ENCODE assay signal across 18 cellular contexts in genomic region chr1:41475346-41475745, GRCh38. TPM values are rescaled to one million over a fixed set of nuclear protein-coding genes. Genes with fewer than 3 reads are reported as not detected.
DNase-seq lines count a peak whose midpoint lies in the region; ATAC-seq and TF ChIP-seq lines count a peak whose summit lies in the region.
"Had no signal": no experiment of that assay in that cellular context is flagged by ENCODE, and none has a peak within 500 bp of the region (broad histone marks: within the 10 kb centered on the region; RNA-seq: fewer than 3 reads in every experiment).

No MANE protein-coding gene starts in this region.

- H3K4me1 Mint-ChIP-seq in mesothelial cell of epicardium (peaks cover 71% of the 10 kb centered on the region), chondrocyte (ENCODE audit: low read depth) (peaks cover 52% of the 10 kb centered on the region)
- no peaks in the 10 kb centered on the region for H3K4me1 Mint-ChIP-seq in activated CD4-positive, alpha-beta memory T cell treated with anti-CD3 and anti-CD28 coated beads for 36 hours (ENCODE audit: low read depth)

- peak overlapping the region; percentile 84 for H3K27ac ChIP-seq in left ventricle myocardium inferior (replicated peaks)
- no peak overlapping the region for H3K27ac ChIP-seq in right cardiac atrium (ENCODE audit: low read length)
- peak overlapping the region in 11 of 21 experiments; percentile 1 to 83 (median 39) for H3K27ac ChIP-seq in skin epidermis
- H3K27ac ChIP-seq: PC-9 had no signal

- H3K4me3 ChIP-seq in left ventricle myocardium inferior, result no peak overlapping the region
- H3K4me3 ChIP-seq in right cardiac atrium (ENCODE audit: low read length), result no peak overlapping the region
- no peak overlapping the region for H3K4me3 ChIP-seq in skin epidermis
- H3K4me3 ChIP-seq: PC-9, right lobe of liver, testis had no signal

- H3K27me3 Mint-ChIP-seq in mesothelial cell of epicardium (ENCODE audit: low read depth) (no peaks in the 10 kb centered on the region), chondrocyte (ENCODE audit: low read depth) (peaks cover 2% of the 10 kb centered on the region)
- H3K27me3 Mint-ChIP-seq in activated CD4-positive, alpha-beta memory T cell treated with anti-CD3 and anti-CD28 coated beads for 36 hours, result peaks cover 2% of the 10 kb centered on the region

- no peak overlapping the region for H3K4me3 Mint-ChIP-seq in mesothelial cell of epicardium
- no peak overlapping the region for H3K4me3 Mint-ChIP-seq in activated CD4-positive, alpha-beta memory T cell treated with anti-CD3 and anti-CD28 coated beads for 36 hours
- no peak overlapping the region for H3K4me3 Mint-ChIP-seq in chondrocyte (ENCODE audit: unreplicated experiment)

- no peak for TF ChIP-seq CTCF in left ventricle myocardium inferior (IDR thresholded peaks at IDR 0.05; ENCODE audit: borderline replicate concordance)
- no peak for TF ChIP-seq CTCF in mesothelial cell of epicardium (IDR thresholded peaks at IDR 0.05; ENCODE audit: unreplicated experiment)
- TF ChIP-seq CTCF in chondrocyte (IDR thresholded peaks at IDR 0.05), result no peak

- H3K9me3 ChIP-seq in left ventricle myocardium inferior (replicated peaks), result no peaks in the 10 kb centered on the region
- no peaks in the 10 kb centered on the region for H3K9me3 ChIP-seq in right cardiac atrium (ENCODE audit: control insufficient read depth, low read length)
- H3K9me3 ChIP-seq: right lobe of liver, testis had no signal

- CTCF ChIA-PET in activated CD4-positive, alpha-beta memory T cell treated with anti-CD3 and anti-CD28 coated beads for 36 hours (lab: Charles Lee), result interaction anchor here (0.8 kb wide), 1 partner anchor 17 kb away, joined by 3 read pairs; no protein-coding TSS in a partner anchor

- H3K9me3 Mint-ChIP-seq in mesothelial cell of epicardium, result no peaks in the 10 kb centered on the region
- H3K9me3 Mint-ChIP-seq in activated CD4-positive, alpha-beta memory T cell treated with anti-CD3 and anti-CD28 coated beads for 36 hours, result no peaks in the 10 kb centered on the region
- no peaks in the 10 kb centered on the region for H3K9me3 Mint-ChIP-seq in chondrocyte (ENCODE audit: low read depth)

- POLR2A ChIA-PET in activated CD4-positive, alpha-beta memory T cell treated with anti-CD3 and anti-CD28 coated beads for 36 hours (lab: Charles Lee), result no interaction called here

- no peak for ATAC-seq in right cardiac atrium
- ATAC-seq in GM19324 (IDR thresholded peaks at IDR 0.05; ENCODE audit: low FRiP score, unreplicated experiment), result no peak

- H3K27ac Mint-ChIP-seq in mesothelial cell of epicardium, result peak overlapping the region; percentile 96
- no peak overlapping the region for H3K27ac Mint-ChIP-seq in activated CD4-positive, alpha-beta memory T cell treated with anti-CD3 and anti-CD28 coated beads for 36 hours
- H3K27ac Mint-ChIP-seq in chondrocyte (ENCODE audit: unreplicated experiment), result no peak overlapping the region

- WGBS in right cardiac atrium, result 75% methylated on average over 4 of the region's 4 CpGs

- H3K27me3 ChIP-seq in left ventricle myocardium inferior (ENCODE audit: low read depth) (no peaks in the 10 kb centered on the region), right cardiac atrium (ENCODE audit: control insufficient read depth, insufficient read depth) (no peaks in the 10 kb centered on the region)
- H3K27me3 ChIP-seq: right lobe of liver, testis had no signal

- no peaks in the 10 kb centered on the region for H3K36me3 ChIP-seq in left ventricle myocardium inferior
- H3K36me3 ChIP-seq: right lobe of liver had no signal

- DNase-seq in left ventricle myocardium inferior (no peak), right cardiac atrium (no peak), mesothelial cell of epicardium (ENCODE audit: low spot score in 2 of 2, unreplicated experiment in 2 of 2) (no peak), NCI-H187 treated with DMSO at 0.1 percent for 48 hours (lab: John Stamatoyannopoulos, UW) (no peak), chondrocyte (ENCODE audit: low spot score) (no peak)
- DNase-seq in activated CD4-positive, alpha-beta memory T cell treated with anti-CD3 and anti-CD28 coated beads for 36 hours, result no peak
- DNase-seq: activated CD4-positive, alpha-beta T cell treated with anti-CD3 and anti-CD28 coated beads, Interleukin-2, amount 50 U/mL, for 1 hour; activated naive CD4-positive, alpha-beta T cell treated with anti-CD3 and anti-CD28 coated beads, Interleukin-2, amount 50 U/mL, for 16 hours; NCI-H748 treated with DMSO at 0.1 percent for 48 hours; stimulated activated CD4-positive, alpha-beta T cell treated with anti-CD3 and anti-CD28 coated beads, Interleukin-4, amount 100 ng/mL, for 24 hours; SW 1271 had no signal

- H3K4me1 ChIP-seq in left ventricle myocardium inferior (peaks cover 61% of the 10 kb centered on the region), right cardiac atrium (ENCODE audit: control insufficient read depth, insufficient read depth, low read length) (no peaks in the 10 kb centered on the region)

- intact Hi-C loops in left ventricle myocardium inferior (cut with micrococcal nuclease), result no loop called here
- intact Hi-C loops in right cardiac atrium (cut with DNase I), result no loop called here
- intact Hi-C loops in activated CD4-positive, alpha-beta memory T cell treated with anti-CD3 and anti-CD28 coated beads for 36 hours (cut with micrococcal nuclease), result no loop called here

- H3K36me3 Mint-ChIP-seq in mesothelial cell of epicardium (no peaks in the 10 kb centered on the region), chondrocyte (ENCODE audit: low read depth) (no peaks in the 10 kb centered on the region)
- H3K36me3 Mint-ChIP-seq in activated CD4-positive, alpha-beta memory T cell treated with anti-CD3 and anti-CD28 coated beads for 36 hours, result no peaks in the 10 kb centered on the region

RNA-seq across cellular contexts. Expression of gene EDN2, which starts 9.1 kb away (rescaled TPM):
- total RNA-seq in left ventricle myocardium inferior, result 0.47 TPM
- total RNA-seq in right cardiac atrium, result under 1 TPM; 0.31 to 0.56 (median 0.38) TPM
- 0.07 TPM for polyA plus RNA-seq in right cardiac atrium
- 2.7 to 4.1 TPM (median 3.5 TPM) in 3 replicates for total RNA-seq in mesothelial cell of epicardium
- not detected for total RNA-seq in activated CD4-positive, alpha-beta memory T cell treated with anti-CD3 and anti-CD28 coated beads for 36 hours
- 0.38 to 4.2 TPM (median 0.80 TPM) in 3 replicates for total RNA-seq in chondrocyte
- total RNA-seq: lung microvascular endothelial cell, testis had no signal
- polyA plus RNA-seq: neural cell had no signal
